Comparison of ENCODE assay signal across 1 cellular context in genomic region chr1:46367701-46368100, GRCh38. TPM values are rescaled to one million over a fixed set of nuclear protein-coding genes. Genes with fewer than 3 reads are reported as not detected.
"Had no signal": no experiment of that assay in that cellular context is flagged by ENCODE, and none has a peak within 500 bp of the region (broad histone marks: within the 10 kb centered on the region; RNA-seq: fewer than 3 reads in every experiment).

No MANE protein-coding gene starts in this region.

RNA-seq across cellular contexts. Expression of gene FAAH, which starts 26.4 kb away (rescaled TPM):
- total RNA-seq: myocyte had no signal
